Comparison of ENCODE assay signal across 8 cellular contexts in the genomic region with DNA sequence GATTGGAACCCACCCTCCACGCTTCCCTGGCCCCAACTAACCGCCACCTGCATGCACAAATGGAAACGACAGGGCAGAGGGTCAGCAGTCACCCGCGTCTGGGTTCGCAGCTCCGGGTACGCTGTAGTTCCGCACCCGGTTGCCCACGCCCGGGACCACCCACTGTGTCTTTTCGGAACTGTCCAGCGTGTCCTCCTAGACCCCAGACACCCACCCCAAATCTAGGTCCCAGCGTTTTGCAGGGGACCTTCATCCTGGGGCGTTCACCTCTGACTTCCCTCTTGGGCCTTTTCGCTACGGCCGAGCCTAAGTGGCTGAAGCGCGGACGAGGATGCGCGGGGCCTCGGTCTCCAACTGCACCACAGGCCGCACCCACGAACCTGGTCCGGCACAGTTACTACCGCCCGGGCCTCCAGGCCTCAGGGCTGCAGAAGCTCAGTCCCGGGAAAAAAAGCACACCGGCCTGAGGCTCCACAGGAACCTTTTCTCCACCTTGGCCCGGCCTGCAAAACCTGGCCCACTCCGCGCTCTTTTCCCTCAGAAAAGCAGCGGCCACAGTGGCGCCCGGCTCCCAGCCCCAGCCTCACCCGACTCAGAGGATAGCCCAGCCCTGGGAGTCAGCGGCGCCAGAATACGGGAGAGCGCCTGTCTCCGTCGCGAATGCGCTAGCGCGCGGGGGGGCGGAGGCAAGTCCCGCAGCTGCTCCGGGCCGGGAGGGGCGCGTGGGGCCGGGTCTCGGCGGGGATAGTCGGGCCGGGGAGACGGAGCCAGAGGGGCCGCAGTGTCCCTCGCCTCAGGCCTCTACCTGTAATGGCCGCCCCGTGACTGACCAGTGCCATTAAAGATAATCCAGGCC. TPM values are rescaled to one million over a fixed set of nuclear protein-coding genes. Genes with fewer than 3 reads are reported as not detected.
A peak's percentile ranks its signal among the peaks of the same experiment; 100 is the strongest.
DNase-seq lines count a peak whose midpoint lies in the region; ATAC-seq, FAIRE-seq and TF ChIP-seq lines count a peak whose summit lies in the region.

Gene ZFP30, minus strand, starts transcription at position 633 of the 856 bp plus-strand sequence. CDS start 7,643 bp downstream, outside the sequence.

- H3K36me3 ChIP-seq in WERI-Rb-1 = peaks cover 8% of the 10 kb centered on the region
- no peaks in the 10 kb centered on the region for H3K36me3 ChIP-seq in bronchial epithelial cell (ENCODE audit: control insufficient read depth, insufficient read depth, low read length)

- peak within 1 kb of the TSS; percentile 95 for H3K27ac ChIP-seq in WERI-Rb-1

- no peak for TF ChIP-seq CTCF in GM12864 (IDR thresholded peaks at IDR 0.05; ENCODE audit: low read depth, low read length, missing control alignments)
- no peak for TF ChIP-seq CTCF in WERI-Rb-1 (IDR thresholded peaks at IDR 0.05; ENCODE audit: low read depth, low read length)
- no peak for TF ChIP-seq CTCF in bronchial epithelial cell (IDR thresholded peaks at IDR 0.05; ENCODE audit: insufficient read depth, low read length, severe bottlenecking)

- H3K27me3 ChIP-seq in WERI-Rb-1 (ENCODE audit: insufficient read depth, low read depth, severe bottlenecking) (no peaks in the 10 kb centered on the region), bronchial epithelial cell (ENCODE audit: control insufficient read depth, insufficient read depth, low read length) (no peaks in the 10 kb centered on the region)

- no peaks in the 10 kb centered on the region for H3K9me3 ChIP-seq in WERI-Rb-1 (ENCODE audit: severe bottlenecking)

- H3K4me3 ChIP-seq in GM12864 (ENCODE audit: low read depth, low read length) (peak within 1 kb of the TSS; percentile 85), WERI-Rb-1 (ENCODE audit: low read depth, low read length) (peak within 1 kb of the TSS; percentile 86), bronchial epithelial cell (ENCODE audit: low read depth, low read length) (peak within 1 kb of the TSS; percentile 65)

- ATAC-seq in HG02759 (IDR thresholded peaks at IDR 0.05; ENCODE audit: unreplicated experiment) = peak; percentile 54
- ATAC-seq in GM18858 (IDR thresholded peaks at IDR 0.05; ENCODE audit: unreplicated experiment) = no peak

- no peak for FAIRE-seq in bronchial epithelial cell (lab: Jason Lieb, UNC)

- peak; percentile 40 for DNase-seq in GM12864 (ENCODE audit: low read depth)
- DNase-seq in NCI-H1930 (lab: John Stamatoyannopoulos, UW) = peak; percentile 85 to 92
- DNase-seq in WERI-Rb-1 = peak; percentile 94
- DNase-seq in bronchial epithelial cell (ENCODE audit: low read depth) = peak; percentile 68
- DNase-seq in iris pigment epithelial cell (ENCODE audit: low read depth) = peak; percentile 71
- DNase-seq in smooth muscle cell of the brain vasculature (ENCODE audit: low read depth, low spot score) = peak; percentile 60

RNA-seq across cellular contexts. Expression of gene ZFP30, which starts in this region (rescaled TPM):
- total RNA-seq in bronchial epithelial cell = 15.0 and 21.1 TPM in 2 replicates

Comparison
In these comparisons a context has a peak if more than half of its experiments do, and no peak if none do; other contexts are left out.
1. DNase-seq: peak in every context shown above with its lines; median percentile 94 in WERI-Rb-1; 88 in NCI-H1930; 71 in iris pigment epithelial cell; 68 in bronchial epithelial cell; 60 in smooth muscle cell of the brain vasculature; 40 in GM12864.